Comparison of ENCODE assay signal across 1 cellular context in the genomic region with DNA sequence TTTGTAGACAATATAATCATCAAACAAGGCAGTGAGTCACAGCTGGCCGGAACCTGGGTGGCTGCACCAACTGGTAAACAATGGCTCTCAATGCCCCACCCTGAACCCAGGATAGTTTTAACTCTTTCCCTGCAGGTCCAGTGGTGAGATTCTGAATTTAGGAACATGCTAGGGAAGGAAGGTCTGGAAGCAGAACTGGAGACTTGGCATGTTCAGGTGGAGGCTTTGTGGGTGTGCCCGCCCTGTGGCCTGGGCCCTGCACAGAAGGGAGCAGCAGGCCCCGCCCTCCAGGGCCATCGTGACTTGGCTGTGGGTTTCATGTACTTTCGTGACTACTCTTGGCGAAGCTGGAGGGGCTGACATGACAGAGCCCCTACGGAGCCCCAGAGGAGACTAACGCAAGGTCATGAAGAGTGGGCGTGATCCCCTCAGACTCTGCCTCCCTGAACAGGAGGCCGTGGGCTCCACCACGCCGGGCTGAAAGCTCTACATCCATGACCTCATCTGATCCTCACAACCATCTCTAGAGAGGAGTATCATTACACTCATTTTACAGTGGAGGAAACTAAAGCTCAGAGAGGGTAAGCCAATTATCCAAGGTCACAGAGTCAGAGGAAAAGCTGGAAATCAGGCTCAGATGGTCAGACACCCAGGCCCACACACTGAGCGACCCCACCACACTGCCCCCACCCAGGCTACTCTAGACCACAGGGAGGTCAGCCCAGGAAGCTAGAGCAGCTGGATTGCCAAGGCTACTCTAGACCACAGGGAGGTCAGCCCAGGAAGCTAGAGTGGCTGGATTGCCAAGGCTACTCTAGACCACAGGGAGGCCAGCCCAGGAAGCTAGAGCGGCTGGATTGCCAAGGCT.
TF ChIP-seq lines count a peak whose summit lies in the region.

No MANE protein-coding gene starts in this region.

TF ChIP-seq in A549, 52 proteins besides CTCF, POLR2A, EP300 and RAD21:
- TF ChIP-seq FOSB (CRISPR knock-in tag; IDR thresholded peaks at IDR 0.05) (no peak), HEYL (CRISPR knock-in tag; IDR thresholded peaks at IDR 0.05) (no peak), MAZ (IDR thresholded peaks at IDR 0.05; ENCODE audit: borderline replicate concordance, low read depth, low read length) (no peak), JUNB (IDR thresholded peaks at IDR 0.05) (0 out of 2 replicates have a peak, but pooled peaks have one; percentile 29), FOXS1 (CRISPR knock-in tag; IDR thresholded peaks at IDR 0.05) (no peak), CBX8 (IDR thresholded peaks at IDR 0.05) (no peak), POLR2AphosphoS2 (conservative IDR thresholded peaks at IDR 0.05; ENCODE audit: low read length) (no peak), CBX2 (IDR thresholded peaks at IDR 0.05; ENCODE audit: borderline replicate concordance, low read depth) (no peak), RNF2 (IDR thresholded peaks at IDR 0.05; ENCODE audit: borderline replicate concordance, low read depth) (no peak), JUN (IDR thresholded peaks at IDR 0.05) (peak in 1 of 2 experiments; percentile 33; a peak in 1 of 5 replicates), ZNF302 (CRISPR knock-in tag; IDR thresholded peaks at IDR 0.05) (no peak), GATA3 (IDR thresholded peaks at IDR 0.05; ENCODE audit: borderline replicate concordance) (peak; percentile 24; the same call in 1 of the 2 replicates), NFE2L2 (conservative IDR thresholded peaks at IDR 0.05; ENCODE audit: low read length) (no peak), FOSL2 (IDR thresholded peaks at IDR 0.05) (no peak; the same call in 1 of the 2 replicates), FOSL2 (CRISPR knock-in tag; IDR thresholded peaks at IDR 0.05) (peak; percentile 80)
- TF ChIP-seq, protein P1, sequence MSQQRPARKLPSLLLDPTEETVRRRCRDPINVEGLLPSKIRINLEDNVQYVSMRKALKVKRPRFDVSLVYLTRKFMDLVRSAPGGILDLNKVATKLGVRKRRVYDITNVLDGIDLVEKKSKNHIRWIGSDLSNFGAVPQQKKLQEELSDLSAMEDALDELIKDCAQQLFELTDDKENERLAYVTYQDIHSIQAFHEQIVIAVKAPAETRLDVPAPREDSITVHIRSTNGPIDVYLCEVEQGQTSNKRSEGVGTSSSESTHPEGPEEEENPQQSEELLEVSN (IDR thresholded peaks at IDR 0.05; ENCODE audit: borderline replicate concordance, low read depth), result no peak
- TF ChIP-seq, protein P2, sequence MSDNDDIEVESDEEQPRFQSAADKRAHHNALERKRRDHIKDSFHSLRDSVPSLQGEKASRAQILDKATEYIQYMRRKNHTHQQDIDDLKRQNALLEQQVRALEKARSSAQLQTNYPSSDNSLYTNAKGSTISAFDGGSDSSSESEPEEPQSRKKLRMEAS (IDR thresholded peaks at IDR 0.05), result peak; percentile 40; the same call in 1 of the 2 replicates
- TF ChIP-seq, protein P3, sequence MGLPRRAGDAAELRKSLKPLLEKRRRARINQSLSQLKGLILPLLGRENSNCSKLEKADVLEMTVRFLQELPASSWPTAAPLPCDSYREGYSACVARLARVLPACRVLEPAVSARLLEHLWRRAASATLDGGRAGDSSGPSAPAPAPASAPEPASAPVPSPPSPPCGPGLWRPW (IDR thresholded peaks at IDR 0.05), result no peak
